In the genomic region with DNA sequence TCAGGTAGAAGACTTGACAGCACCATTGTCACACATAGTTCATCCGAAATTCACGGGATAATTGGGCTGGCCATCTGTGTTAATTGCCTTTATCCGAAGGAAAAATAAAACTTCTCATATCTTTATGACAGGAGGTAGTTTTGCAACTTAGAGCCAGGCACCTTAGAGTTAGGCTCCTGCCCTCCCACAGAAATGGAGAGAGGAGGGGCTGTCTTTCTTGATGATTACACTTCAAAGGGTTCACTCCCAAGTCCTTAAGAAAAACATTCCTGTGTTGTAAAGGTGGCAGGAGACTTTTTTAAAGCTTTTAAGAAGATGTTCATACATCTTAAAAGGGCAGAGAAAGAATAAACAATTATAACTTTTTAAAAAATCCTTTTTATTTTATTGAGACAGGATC, we compare ENCODE assay signal across 31 cellular contexts. TPM values are rescaled to one million over a fixed set of nuclear protein-coding genes. Genes with fewer than 3 reads are reported as not detected.
"Had no signal": no experiment of that assay in that cellular context is flagged by ENCODE, and none has a peak within 500 bp of the region (broad histone marks: within the 10 kb centered on the region; RNA-seq: fewer than 3 reads in every experiment).

No MANE protein-coding gene starts in this region.

- H3K36me3 Mint-ChIP-seq: activated naive CD4-positive, alpha-beta T cell treated with anti-CD3 and anti-CD28 coated beads, Interleukin-2, amount 10 ng/mL, durations not matched to agents 7 days and 5 days had no signal

- H3K27ac ChIP-seq: ascending aorta, breast epithelium, cardiac muscle cell, colonic mucosa, epithelial cell of prostate, esophagus squamous epithelium, gastroesophageal sphincter, VCaP had no signal

- H3K9me3 ChIP-seq: ascending aorta, breast epithelium, colonic mucosa, gastroesophageal sphincter had no signal

- H3K27me3 Mint-ChIP-seq: activated T-cell treated with anti-CD3 and anti-CD28 coated beads, Interleukin-2, amount 50 U/mL, for 24 hours had no signal

- H3K27me3 ChIP-seq: ascending aorta, breast epithelium, cardiac muscle cell, colonic mucosa, esophagus squamous epithelium, gastroesophageal sphincter had no signal

- ATAC-seq: activated naive CD4-positive, alpha-beta T cell treated with anti-CD3 and anti-CD28 coated beads, Interleukin-2, amount 50 U/mL, for 72 hours; activated T-cell treated with anti-CD3 and anti-CD28 coated beads, Interleukin-2, amount 50 U/mL, for 72 hours; gastroesophageal sphincter; WTC11 had no signal

- H3K4me3 Mint-ChIP-seq: activated CD4-positive, alpha-beta memory T cell treated with anti-CD3 and anti-CD28 coated beads, Interleukin-2, amount 10 ng/mL, durations not matched to agents 7 days and 5 days; activated CD4-positive, alpha-beta T cell treated with anti-CD3 and anti-CD28 coated beads, Interleukin-2, amount 10 ng/mL, durations not matched to agents 7 days and 5 days; activated naive CD4-positive, alpha-beta T cell treated with anti-CD3 and anti-CD28 coated beads, Interleukin-2, amount 10 ng/mL, durations not matched to agents 7 days and 5 days; activated naive CD8-positive, alpha-beta T cell treated with anti-CD3 and anti-CD28 coated beads, Interleukin-2, amount 10 ng/mL, durations not matched to agents 7 days and 5 days; activated T-cell treated with anti-CD3 and anti-CD28 coated beads, Interleukin-2, amount 50 U/mL, for 24 hours; activated T-cell treated with anti-CD3 and anti-CD28 coated beads, Interleukin-2, amount 50 U/mL, for 72 hours; brain; WTC11 had no signal

- DNase-seq: activated CD4-positive, alpha-beta memory T cell treated with anti-CD3 and anti-CD28 coated beads, Interleukin-2, amount 10 ng/mL, durations not matched to agents 7 days and 5 days; activated CD4-positive, alpha-beta T cell treated with anti-CD3 and anti-CD28 coated beads for 1 hour; activated CD4-positive, alpha-beta T cell treated with anti-CD3 and anti-CD28 coated beads for 4 hours; activated CD4-positive, alpha-beta T cell treated with anti-CD3 and anti-CD28 coated beads, Interleukin-2, amount 10 ng/mL, durations not matched to agents 7 days and 5 days; activated CD4-positive, alpha-beta T cell treated with anti-CD3 and anti-CD28 coated beads, Interleukin-2, amount 50 U/mL, for 4 hours; activated CD8-positive, alpha-beta memory T cell treated with anti-CD3 and anti-CD28 coated beads, Interleukin-2, amount 50 U/mL, for 48 hours; activated gamma-delta T cell; activated naive CD4-positive, alpha-beta T cell; activated naive CD4-positive, alpha-beta T cell treated with anti-CD3 and anti-CD28 coated beads, Interleukin-2, amount 10 ng/mL, durations not matched to agents 7 days and 5 days; activated naive CD8-positive, alpha-beta T cell treated with anti-CD3 and anti-CD28 coated beads, Interleukin-2, amount 10 ng/mL, durations not matched to agents 7 days and 5 days; activated T-cell treated with anti-CD3 and anti-CD28 coated beads for 4 hours; activated T-cell treated with anti-CD3 and anti-CD28 coated beads, Interleukin-2, amount 50 U/mL, for 24 hours; activated T-cell treated with anti-CD3 and anti-CD28 coated beads, Interleukin-2, amount 50 U/mL, for 72 hours; central memory CD4-positive, alpha-beta T cell; cerebellar nuclear complex; colonic mucosa; effector CD8-positive, alpha-beta T cell; esophagus squamous epithelium; foreskin melanocyte; T-helper 2 cell had no signal

- H3K4me3 ChIP-seq: ascending aorta, breast epithelium, cardiac muscle cell, colonic mucosa, esophagus squamous epithelium, gastroesophageal sphincter had no signal

- H3K27ac Mint-ChIP-seq: activated CD4-positive, alpha-beta memory T cell treated with anti-CD3 and anti-CD28 coated beads, Interleukin-2, amount 10 ng/mL, durations not matched to agents 7 days and 5 days; activated CD4-positive, alpha-beta T cell treated with anti-CD3 and anti-CD28 coated beads, Interleukin-2, amount 10 ng/mL, durations not matched to agents 7 days and 5 days; activated naive CD4-positive, alpha-beta T cell treated with anti-CD3 and anti-CD28 coated beads, Interleukin-2, amount 10 ng/mL, durations not matched to agents 7 days and 5 days; activated naive CD4-positive, alpha-beta T cell treated with anti-CD3 and anti-CD28 coated beads, Interleukin-2, amount 50 U/mL, for 72 hours; activated naive CD8-positive, alpha-beta T cell treated with anti-CD3 and anti-CD28 coated beads, Interleukin-2, amount 10 ng/mL, durations not matched to agents 7 days and 5 days; activated T-cell treated with anti-CD3 and anti-CD28 coated beads, Interleukin-2, amount 50 U/mL, for 24 hours; activated T-cell treated with anti-CD3 and anti-CD28 coated beads, Interleukin-2, amount 50 U/mL, for 72 hours; brain; WTC11 had no signal

- H3K36me3 ChIP-seq: ascending aorta, breast epithelium, cardiac muscle cell, colonic mucosa, esophagus squamous epithelium, gastroesophageal sphincter had no signal

- H3K4me1 ChIP-seq: ascending aorta, breast epithelium, colonic mucosa had no signal

- H3K4me1 Mint-ChIP-seq: activated naive CD4-positive, alpha-beta T cell treated with anti-CD3 and anti-CD28 coated beads, Interleukin-2, amount 10 ng/mL, durations not matched to agents 7 days and 5 days; brain had no signal

RNA-seq across cellular contexts. Expression of a gene that starts 27.3 kb away (rescaled TPM):
- total RNA-seq: activated CD4-positive, alpha-beta memory T cell treated with anti-CD3 and anti-CD28 coated beads, Interleukin-2, amount 10 ng/mL, durations not matched to agents 7 days and 5 days; activated naive CD4-positive, alpha-beta T cell treated with anti-CD3 and anti-CD28 coated beads, Interleukin-2, amount 50 U/mL, for 72 hours; activated T-cell treated with anti-CD3 and anti-CD28 coated beads, Interleukin-2, amount 50 U/mL, for 72 hours; ascending aorta; T-helper 1 cell treated with Interleukin-12 subunit alpha and Interleukin-12 subunit beta and Interleukin-4 antibody, amounts not matched to agents 30 ng/mL and 1 ng/mL, for 36 hours had no signal
- polyA plus RNA-seq: endothelial cell of umbilical vein had no signal
